Comparison of ENCODE assay signal across 21 cellular contexts in the genomic region with DNA sequence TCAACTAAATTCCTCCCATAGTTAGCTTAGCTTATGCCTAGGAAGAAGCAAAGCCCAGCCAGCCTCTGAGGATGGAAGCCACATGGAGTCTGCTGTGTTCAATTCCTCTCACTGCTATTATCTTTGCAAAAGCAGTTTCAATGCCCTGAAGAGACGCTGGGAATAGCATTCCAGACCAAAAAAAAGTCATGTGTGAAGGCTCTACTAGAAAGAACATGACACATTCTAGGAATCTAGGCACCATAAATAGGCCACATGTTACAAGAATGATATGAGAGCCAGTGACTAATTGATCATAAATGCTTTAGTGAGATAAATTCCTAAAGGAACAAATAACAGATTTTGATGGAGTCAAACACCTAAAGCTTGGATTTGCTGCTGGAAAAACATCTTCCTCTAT.
DNase-seq lines count a peak whose midpoint lies in the region; ATAC-seq and TF ChIP-seq lines count a peak whose summit lies in the region.
"Had no signal": no experiment of that assay in that cellular context is flagged by ENCODE, and none has a peak within 500 bp of the region (broad histone marks: within the 10 kb centered on the region; RNA-seq: fewer than 3 reads in every experiment).

No MANE protein-coding gene starts in this region.

- H3K23ac ChIP-seq in trophoblast cell (ENCODE audit: low read length) = no peak overlapping the region

- WGBS in trophoblast cell (ENCODE audit: extremely low coverage, insufficient coverage, insufficient read length) = no CpG with 5 or more reads among the region's 1 CpG

- no peak overlapping the region for H2BK12ac ChIP-seq in trophoblast cell (ENCODE audit: low read length)

- H2BK120ac ChIP-seq in trophoblast cell (ENCODE audit: insufficient read depth, low read length, poor library complexity) = no peak overlapping the region

- no peak overlapping the region for H3K18ac ChIP-seq in trophoblast cell (ENCODE audit: low read length)

- H3K4me1 Mint-ChIP-seq in activated naive CD4-positive, alpha-beta T cell treated with anti-CD3 and anti-CD28 coated beads for 36 hours (ENCODE audit: low read depth) = no peaks in the 10 kb centered on the region
- H3K4me1 Mint-ChIP-seq: activated naive CD8-positive, alpha-beta T cell treated with anti-CD3 and anti-CD28 coated beads, Interleukin-2, amount 50 U/mL, for 24 hours; memory B cell had no signal

- no peak overlapping the region for H2AK5ac ChIP-seq in trophoblast cell (ENCODE audit: low read length)

- no peak overlapping the region for H4K91ac ChIP-seq in trophoblast cell (ENCODE audit: low read depth, low read length)

- H3K9me3 ChIP-seq in trophoblast cell (ENCODE audit: insufficient read depth, low read depth, low read length) = no peaks in the 10 kb centered on the region

- no peak overlapping the region for H3K27ac Mint-ChIP-seq in activated naive CD4-positive, alpha-beta T cell treated with anti-CD3 and anti-CD28 coated beads for 36 hours
- H3K27ac Mint-ChIP-seq: activated CD8-positive, alpha-beta T cell treated with anti-CD3 and anti-CD28 coated beads, Interleukin-2, amount 10 ng/mL, durations not matched to agents 7 days and 5 days; activated naive CD8-positive, alpha-beta T cell treated with anti-CD3 and anti-CD28 coated beads, Interleukin-2, amount 50 U/mL, for 24 hours; CD4-positive, alpha-beta T cell; memory B cell; progenitor cell of endocrine pancreas had no signal

- no peak overlapping the region for H2AFZ ChIP-seq in trophoblast cell (ENCODE audit: insufficient read depth, low read length, poor library complexity)

- DNase-seq in EL (peak; percentile 70), HT1080 (ENCODE audit: low read depth) (peak; percentile 36), fibroblast of the aortic adventitia (ENCODE audit: low read depth) (peak; percentile 83), trophoblast cell (peak; percentile 15 to 45), NCI-H1417 (lab: John Stamatoyannopoulos, UW) (no peak), NCI-H1048 (lab: John Stamatoyannopoulos, UW) (no peak)
- no peak for DNase-seq in activated naive CD4-positive, alpha-beta T cell treated with anti-CD3 and anti-CD28 coated beads for 36 hours
- DNase-seq: activated CD8-positive, alpha-beta T cell treated with anti-CD3 and anti-CD28 coated beads, Interleukin-2, amount 10 ng/mL, durations not matched to agents 7 days and 5 days; activated effector memory CD4-positive, alpha-beta T cell treated with anti-CD3 and anti-CD28 coated beads, Interleukin-2, amount 50 U/mL, for 16 hours; activated naive CD8-positive, alpha-beta T cell treated with anti-CD3 and anti-CD28 coated beads, Interleukin-2, amount 50 U/mL, for 24 hours; activated T-cell treated with anti-CD3 and anti-CD28 coated beads for 4 hours; CD4-positive, alpha-beta T cell; H7; KG1; NCI-H1436 treated with DMSO at 0.1 percent for 48 hours; NCI-H446 treated with DMSO at 0.1 percent for 48 hours; stimulated activated naive CD4-positive, alpha-beta T cell treated with Interleukin-2 at 50 U/mL for 16 hours; T-helper 2 cell had no signal

- H3K4ac ChIP-seq in trophoblast cell (ENCODE audit: low read depth, low read length) = no peak overlapping the region

- intact Hi-C loops in activated naive CD4-positive, alpha-beta T cell treated with anti-CD3 and anti-CD28 coated beads for 36 hours (cut with micrococcal nuclease) = no loop called here

- no peaks in the 10 kb centered on the region for H3K79me1 ChIP-seq in trophoblast cell (ENCODE audit: low read length)

- no peak overlapping the region for H3K9ac ChIP-seq in trophoblast cell (ENCODE audit: low read length)

- H3K27me3 ChIP-seq in trophoblast cell (ENCODE audit: insufficient read depth, low read length) = no peaks in the 10 kb centered on the region

- H3K27ac ChIP-seq in trophoblast cell (ENCODE audit: low read depth, low read length) = no peak overlapping the region

- no peaks in the 10 kb centered on the region for H3K36me3 Mint-ChIP-seq in activated naive CD4-positive, alpha-beta T cell treated with anti-CD3 and anti-CD28 coated beads for 36 hours (ENCODE audit: low read depth)
- H3K36me3 Mint-ChIP-seq: memory B cell had no signal

- H4K12ac ChIP-seq in trophoblast cell (ENCODE audit: low read depth, low read length) = no peak overlapping the region

- H3K4me3 Mint-ChIP-seq in activated naive CD4-positive, alpha-beta T cell treated with anti-CD3 and anti-CD28 coated beads for 36 hours = no peak overlapping the region
- H3K4me3 Mint-ChIP-seq: activated CD8-positive, alpha-beta T cell treated with anti-CD3 and anti-CD28 coated beads, Interleukin-2, amount 10 ng/mL, durations not matched to agents 7 days and 5 days; activated naive CD8-positive, alpha-beta T cell treated with anti-CD3 and anti-CD28 coated beads, Interleukin-2, amount 50 U/mL, for 24 hours; CD4-positive, alpha-beta T cell; memory B cell had no signal

- CTCF ChIA-PET in activated naive CD4-positive, alpha-beta T cell treated with anti-CD3 and anti-CD28 coated beads for 36 hours (lab: Charles Lee) = no interaction called here

- H3K4me1 ChIP-seq in trophoblast cell (ENCODE audit: control insufficient read depth in 1 of 2, insufficient read depth in 2 of 2, low read length in 2 of 2) = no peaks in the 10 kb centered on the region

- no peak overlapping the region for H2BK5ac ChIP-seq in trophoblast cell (ENCODE audit: low read depth, low read length, poor library complexity)

- H3K4me3 ChIP-seq in fibroblast of the aortic adventitia (ENCODE audit: low read depth, low read length) (no peak overlapping the region), trophoblast cell (ENCODE audit: low read depth, low read length) (no peak overlapping the region)

- no peak for ATAC-seq in GM19328 (IDR thresholded peaks at IDR 0.05; ENCODE audit: unreplicated experiment)
- ATAC-seq: activated CD8-positive, alpha-beta T cell treated with anti-CD3 and anti-CD28 coated beads, Interleukin-2, amount 10 ng/mL, durations not matched to agents 7 days and 5 days; activated naive CD8-positive, alpha-beta T cell treated with anti-CD3 and anti-CD28 coated beads, Interleukin-2, amount 50 U/mL, for 24 hours had no signal

- H3K36me3 ChIP-seq in trophoblast cell (ENCODE audit: control insufficient read depth in 1 of 2, insufficient read depth in 2 of 2, low read length in 2 of 2) = no peaks in the 10 kb centered on the region

- no peak for TF ChIP-seq CTCF in fibroblast of the aortic adventitia (IDR thresholded peaks at IDR 0.05; ENCODE audit: insufficient read depth, low read length)

- H3K79me2 ChIP-seq in trophoblast cell (ENCODE audit: control insufficient read depth, insufficient read depth, low read length, poor library complexity) = no peaks in the 10 kb centered on the region

- H4K8ac ChIP-seq in trophoblast cell (ENCODE audit: low read depth, low read length) = no peak overlapping the region

- H3K4me2 ChIP-seq in trophoblast cell (ENCODE audit: low read length) = no peak overlapping the region

- no peaks in the 10 kb centered on the region for H3K27me3 Mint-ChIP-seq in activated naive CD4-positive, alpha-beta T cell treated with anti-CD3 and anti-CD28 coated beads for 36 hours (ENCODE audit: low read depth)
- H3K27me3 Mint-ChIP-seq: activated naive CD8-positive, alpha-beta T cell treated with anti-CD3 and anti-CD28 coated beads, Interleukin-2, amount 50 U/mL, for 24 hours; CD4-positive, alpha-beta T cell; memory B cell; progenitor cell of endocrine pancreas had no signal

- H3K14ac ChIP-seq in trophoblast cell (ENCODE audit: low read length) = no peak overlapping the region

- peaks cover 2% of the 10 kb centered on the region for H3K9me3 Mint-ChIP-seq in activated naive CD4-positive, alpha-beta T cell treated with anti-CD3 and anti-CD28 coated beads for 36 hours

Comparison
In these comparisons a context has a peak if more than half of its experiments do, and no peak if none do; other contexts are left out.
1. DNase-seq: peak in EL (single experiment), HT1080 (single experiment), fibroblast of the aortic adventitia (single experiment) and trophoblast cell (2 of 2); none in NCI-H1417 (0 of 3), activated naive CD4-positive, alpha-beta T cell treated with anti-CD3 and anti-CD28 coated beads for 36 hours (single experiment) and NCI-H1048 (single experiment).